Comparison of ENCODE assay signal across 1 cellular context in genomic region chr16:2904100-2904921, GRCh38.
TF ChIP-seq lines count a peak whose summit lies in the region.

No MANE protein-coding gene starts in this region.

TF ChIP-seq in HepG2, 621 proteins besides CTCF, POLR2A, EP300 and RAD21 (continued from another document and continues in another):
- TF ChIP-seq NFAT5 (CRISPR knock-in tag; IDR thresholded peaks at IDR 0.05) = no peak
- TF ChIP-seq ZNF33A (CRISPR knock-in tag; IDR thresholded peaks at IDR 0.05; ENCODE audit: borderline replicate concordance) = no peak
- TF ChIP-seq ZNF850 (CRISPR knock-in tag; conservative IDR thresholded peaks at IDR 0.05) = no peak
- peak; percentile 84; the same call in 1 of the 2 replicates for TF ChIP-seq ZNF782 (CRISPR knock-in tag; IDR thresholded peaks at IDR 0.05; ENCODE audit: borderline replicate concordance)
- no peak for TF ChIP-seq ZNF780A (CRISPR knock-in tag; IDR thresholded peaks at IDR 0.05)
- no peak; the same call in 1 of the 2 replicates for TF ChIP-seq KDM1A (CRISPR knock-in tag; IDR thresholded peaks at IDR 0.05)
- no peak for TF ChIP-seq ZBTB42 (CRISPR knock-in tag; IDR thresholded peaks at IDR 0.05)
- peak; percentile 36; the same call in 1 of the 2 replicates for TF ChIP-seq ZNF674 (CRISPR knock-in tag; IDR thresholded peaks at IDR 0.05; ENCODE audit: low read depth)
- TF ChIP-seq ATAD3A (CRISPR knock-in tag; IDR thresholded peaks at IDR 0.05) = no peak
- TF ChIP-seq ZNF3 (CRISPR knock-in tag; IDR thresholded peaks at IDR 0.05) = no peak
- TF ChIP-seq POLR2G (IDR thresholded peaks at IDR 0.05; ENCODE audit: low read depth, low read length) = peak; percentile 53; the same call in 1 of the 2 replicates
- no peak for TF ChIP-seq SKI (IDR thresholded peaks at IDR 0.05; ENCODE audit: partially characterized antibody)
- no peak; the same call in 1 of the 2 replicates for TF ChIP-seq ZNF878 (CRISPR knock-in tag; IDR thresholded peaks at IDR 0.05)
- peak; percentile 89 for TF ChIP-seq ZNF800 (CRISPR knock-in tag; IDR thresholded peaks at IDR 0.05)
- no peak; the same call in 1 of the 2 replicates for TF ChIP-seq ZKSCAN8 (CRISPR knock-in tag; IDR thresholded peaks at IDR 0.05; ENCODE audit: borderline replicate concordance)
- TF ChIP-seq NRL (CRISPR knock-in tag; IDR thresholded peaks at IDR 0.05; ENCODE audit: borderline replicate concordance) = 0 out of 2 replicates have a peak, but pooled peaks have one; percentile 59
- TF ChIP-seq UBTF (CRISPR knock-in tag; IDR thresholded peaks at IDR 0.05) = peak; percentile 66
- TF ChIP-seq ZNF644 (CRISPR knock-in tag; IDR thresholded peaks at IDR 0.05; ENCODE audit: low read depth) = no peak
- peak; percentile 38; the same call in 1 of the 2 replicates for TF ChIP-seq PAXIP1 (CRISPR knock-in tag; conservative IDR thresholded peaks at IDR 0.05)
- TF ChIP-seq RELA (CRISPR knock-in tag; IDR thresholded peaks at IDR 0.05) = 0 out of 2 replicates have a peak, but pooled peaks have one; percentile 25
- peak; percentile 75; the same call in 1 of the 3 replicates for TF ChIP-seq MXI1 (IDR thresholded peaks at IDR 0.05; ENCODE audit: borderline replicate concordance, low read depth, low read length)
- TF ChIP-seq ZMAT3 (CRISPR knock-in tag; conservative IDR thresholded peaks at IDR 0.05) = peak; percentile 70
- TF ChIP-seq ZBED4 (CRISPR knock-in tag; IDR thresholded peaks at IDR 0.05; ENCODE audit: borderline replicate concordance) = peak; percentile 93; the same call in 1 of the 2 replicates
- TF ChIP-seq ZNF33B (CRISPR knock-in tag; IDR thresholded peaks at IDR 0.05) = no peak; the same call in 1 of the 2 replicates
- no peak; the same call in 1 of the 2 replicates for TF ChIP-seq ZNF839 (CRISPR knock-in tag; IDR thresholded peaks at IDR 0.05; ENCODE audit: borderline replicate concordance)
- TF ChIP-seq CSRNP1 (CRISPR knock-in tag; IDR thresholded peaks at IDR 0.05) = peak; percentile 76; the same call in 1 of the 2 replicates
- no peak for TF ChIP-seq ZBTB38 (CRISPR knock-in tag; IDR thresholded peaks at IDR 0.05)
- TF ChIP-seq ZNF761 (CRISPR knock-in tag; conservative IDR thresholded peaks at IDR 0.05) = peak; percentile 70; the same call in 1 of the 2 replicates
- TF ChIP-seq ZSCAN22 (CRISPR knock-in tag; IDR thresholded peaks at IDR 0.05) = no peak
- no peak for TF ChIP-seq ZNF382 (CRISPR knock-in tag; IDR thresholded peaks at IDR 0.05; ENCODE audit: borderline replicate concordance)
- no peak for TF ChIP-seq AFF4 (CRISPR knock-in tag; IDR thresholded peaks at IDR 0.05)
- no peak; the same call in 1 of the 2 replicates for TF ChIP-seq KDM5B (CRISPR knock-in tag; IDR thresholded peaks at IDR 0.05; ENCODE audit: borderline replicate concordance)
- no peak for TF ChIP-seq FOXJ3 (CRISPR knock-in tag; IDR thresholded peaks at IDR 0.05; ENCODE audit: borderline replicate concordance)
- peak; percentile 78 for TF ChIP-seq ZNF205 (CRISPR knock-in tag; IDR thresholded peaks at IDR 0.05)
- TF ChIP-seq ZNF564 (CRISPR knock-in tag; IDR thresholded peaks at IDR 0.05) = 0 out of 2 replicates have a peak, but pooled peaks have one; percentile 74
